In the genomic region with DNA sequence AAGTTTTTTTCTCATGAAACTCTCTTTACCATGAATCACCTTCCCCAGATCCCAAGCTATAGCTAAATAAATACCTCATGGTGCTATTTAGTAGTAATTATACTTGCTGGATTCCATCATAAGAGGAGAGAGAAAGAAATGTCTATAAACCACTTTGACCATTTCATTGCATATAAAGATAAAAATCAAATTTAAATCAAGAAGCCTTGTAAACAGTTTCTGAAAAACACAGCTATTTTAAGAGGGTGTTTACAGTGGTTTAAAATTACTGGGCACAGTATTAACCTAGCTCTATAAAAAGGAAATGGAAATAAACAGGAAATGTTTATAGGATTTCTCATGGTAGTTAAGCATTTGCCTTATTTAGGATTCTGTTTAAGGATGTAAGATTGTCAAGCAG, we compare ENCODE assay signal across 18 cellular contexts.
DNase-seq lines count a peak whose midpoint lies in the region; ATAC-seq and TF ChIP-seq lines count a peak whose summit lies in the region.
"Had no signal": no experiment of that assay in that cellular context is flagged by ENCODE, and none has a peak within 500 bp of the region (broad histone marks: within the 10 kb centered on the region; RNA-seq: fewer than 3 reads in every experiment).

No MANE protein-coding gene starts in this region.

- H3K27me3 ChIP-seq in HUES48 (ENCODE audit: control insufficient read depth, insufficient read depth, low read length) (no peaks in the 10 kb centered on the region), neural progenitor cell (no peaks in the 10 kb centered on the region), heart right ventricle (no peaks in the 10 kb centered on the region), BE2C (no peaks in the 10 kb centered on the region)
- H3K27me3 ChIP-seq: BLaER1 had no signal

- POLR2A ChIA-PET in WTC11 (lab: Charles Lee): no interaction called here

- peaks cover 33% of the 10 kb centered on the region for H3F3A ChIP-seq in neural progenitor cell (ENCODE audit: low read depth)

- peak overlapping the region; percentile 71 for H3K27ac ChIP-seq in HUES48 (ENCODE audit: low read depth, low read length)
- peak overlapping the region; percentile 55 for H3K27ac ChIP-seq in neural progenitor cell
- H3K27ac ChIP-seq in heart right ventricle: no peak overlapping the region
- H3K27ac ChIP-seq: 22Rv1, BLaER1, GM23248, HL-60, KMS-11 had no signal

- H3K36me3 ChIP-seq in HUES48 (ENCODE audit: control insufficient read depth, insufficient read depth, low read length) (no peaks in the 10 kb centered on the region), neural progenitor cell (no peaks in the 10 kb centered on the region), heart right ventricle (no peaks in the 10 kb centered on the region), BE2C (no peaks in the 10 kb centered on the region)
- H3K36me3 ChIP-seq: BLaER1 had no signal

- CTCF ChIA-PET in WTC11 (lab: Charles Lee): no interaction called here

- peak; percentile 8 for DNase-seq in ELR (ENCODE audit: low read depth)
- DNase-seq in WTC11 (ENCODE audit: low spot score): no peak
- no peak for DNase-seq in neural progenitor cell (ENCODE audit: low spot score)
- DNase-seq in GM20000 (ENCODE audit: low spot score): no peak
- no peak for DNase-seq in heart right ventricle
- no peak for DNase-seq in BE2C
- DNase-seq: Caco-2; CD8-positive, alpha-beta memory T cell; DND-41; GF-D8; GM23248 had no signal

- H3K4me1 ChIP-seq in HUES48 (ENCODE audit: control insufficient read depth, insufficient read depth, low read length) (peaks cover 70% of the 10 kb centered on the region), neural progenitor cell (peaks cover 47% of the 10 kb centered on the region), heart right ventricle (no peaks in the 10 kb centered on the region), BE2C (no peaks in the 10 kb centered on the region)
- H3K4me1 ChIP-seq: BLaER1, Caco-2 had no signal

- H3K4me2 ChIP-seq in neural progenitor cell: peak overlapping the region; percentile 65
- H3K4me2 ChIP-seq: BLaER1, KMS-11 had no signal

- ATAC-seq in WTC11 (no peak), heart right ventricle (no peak)
- ATAC-seq: HCT116 had no signal

- H3K79me2 ChIP-seq in neural progenitor cell (ENCODE audit: low read depth): peaks cover 5% of the 10 kb centered on the region

- H3K9ac ChIP-seq in HUES48 (ENCODE audit: low read depth, low read length) (no peak overlapping the region; the same call in 1 of the 2 replicates), neural progenitor cell (no peak overlapping the region)
- H3K9ac ChIP-seq: BLaER1, GM23248, KMS-11 had no signal

- no peaks in the 10 kb centered on the region for H3K9me3 ChIP-seq in HUES48 (ENCODE audit: control insufficient read depth, insufficient read depth, low read length)
- H3K9me3 ChIP-seq in neural progenitor cell (ENCODE audit: low read depth): no peaks in the 10 kb centered on the region
- H3K9me3 ChIP-seq in heart right ventricle: peaks cover 0 to 2% (median 0%) of the 10 kb centered on the region in 11 donors
- no peaks in the 10 kb centered on the region for H3K9me3 ChIP-seq in BE2C
- H3K9me3 ChIP-seq: BLaER1, Caco-2 had no signal

- intact Hi-C loops in heart right ventricle (cut with DNase I): no loop called here

- peaks cover 80% of the 10 kb centered on the region for H3K4me1 Mint-ChIP-seq in WTC11
- peaks cover 9% of the 10 kb centered on the region for H3K4me1 Mint-ChIP-seq in neural progenitor cell
- H3K4me1 Mint-ChIP-seq: CD8-positive, alpha-beta memory T cell; IgD-negative memory B cell had no signal

- H3K27ac Mint-ChIP-seq in WTC11 (peak overlapping the region; percentile 80; the same call in 1 of the 2 replicates), neural progenitor cell (no peak overlapping the region)
- H3K27ac Mint-ChIP-seq: CD8-positive, alpha-beta memory T cell; IgD-negative memory B cell had no signal

- H3K36me3 Mint-ChIP-seq in WTC11: no peaks in the 10 kb centered on the region
- H3K36me3 Mint-ChIP-seq in neural progenitor cell: peaks cover 5% of the 10 kb centered on the region
- H3K36me3 Mint-ChIP-seq: CD8-positive, alpha-beta memory T cell; IgD-negative memory B cell had no signal

- H2AFZ ChIP-seq in neural progenitor cell (replicated peaks): no peak overlapping the region
- H2AFZ ChIP-seq: GM23248 had no signal

- no peaks in the 10 kb centered on the region for H4K20me1 ChIP-seq in neural progenitor cell (ENCODE audit: low read depth)
- H4K20me1 ChIP-seq: BLaER1 had no signal

- no peak for TF ChIP-seq CTCF in WTC11 (IDR thresholded peaks at IDR 0.05)
- TF ChIP-seq CTCF in neural progenitor cell (IDR thresholded peaks at IDR 0.05): no peak
- TF ChIP-seq CTCF in GM20000 (IDR thresholded peaks at IDR 0.05; ENCODE audit: extremely low read depth, missing control alignments): no peak
- TF ChIP-seq CTCF in heart right ventricle (IDR thresholded peaks at IDR 0.05): no peak
- TF ChIP-seq CTCF in BE2C (IDR thresholded peaks at IDR 0.05; ENCODE audit: low read depth, low read length): no peak

- H3K4me3 ChIP-seq in HUES48 (ENCODE audit: low read depth, low read length) (no peak overlapping the region), neural progenitor cell (no peak overlapping the region), heart right ventricle (no peak overlapping the region), BE2C (ENCODE audit: low read depth, low read length) (no peak overlapping the region)
- H3K4me3 ChIP-seq: BLaER1, GM23248 had no signal

- H3K9me3 Mint-ChIP-seq in WTC11 (0 out of 2 replicates have a peak, but pooled peaks cover 4% of the 10 kb centered on the region), neural progenitor cell (no peaks in the 10 kb centered on the region)

- H3K4me3 Mint-ChIP-seq in WTC11 (no peak overlapping the region; the same call in 1 of the 2 replicates), neural progenitor cell (no peak overlapping the region)
- H3K4me3 Mint-ChIP-seq: CD8-positive, alpha-beta memory T cell; IgD-negative memory B cell had no signal

- H3K27me3 Mint-ChIP-seq in WTC11 (ENCODE audit: low read depth): no peaks in the 10 kb centered on the region
- peaks cover 3% of the 10 kb centered on the region for H3K27me3 Mint-ChIP-seq in neural progenitor cell (ENCODE audit: insufficient read depth, low read depth)
- H3K27me3 Mint-ChIP-seq: CD8-positive, alpha-beta memory T cell; IgD-negative memory B cell had no signal

TF ChIP-seq in WTC11, 78 proteins besides CTCF, POLR2A, EP300 and RAD21:
- TF ChIP-seq FOXJ3 (CRISPR knock-in tag; IDR thresholded peaks at IDR 0.05; ENCODE audit: borderline replicate concordance) (no peak), NR2C2 (CRISPR knock-in tag; IDR thresholded peaks at IDR 0.05) (no peak), ZNF281 (CRISPR knock-in tag; IDR thresholded peaks at IDR 0.05) (no peak), FOXP4 (CRISPR knock-in tag; IDR thresholded peaks at IDR 0.05) (no peak), ELF4 (CRISPR knock-in tag; IDR thresholded peaks at IDR 0.05; ENCODE audit: low read depth) (no peak)
TF ChIP-seq in WTC11: peak in this region for 0.

Comparison
In these comparisons a context has a peak if more than half of its experiments do, and no peak if none do; other contexts are left out.
1. H3K27ac ChIP-seq: peak in HUES48 (single experiment) and neural progenitor cell (single experiment); none in heart right ventricle (0 of 10).